In genomic region chr2:54454922-54455583, GRCh38 we compare ENCODE assay signal across 9 cellular contexts.
DNase-seq lines count a peak whose midpoint lies in the region; ATAC-seq and TF ChIP-seq lines count a peak whose summit lies in the region.
"Had no signal": no experiment of that assay in that cellular context is flagged by ENCODE, and none has a peak within 500 bp of the region (broad histone marks: within the 10 kb centered on the region; RNA-seq: fewer than 3 reads in every experiment).

No MANE protein-coding gene starts in this region.

- H3F3A ChIP-seq in OCI-LY1 (ENCODE audit: insufficient read depth, low read length) = no peaks in the 10 kb centered on the region

- TF ChIP-seq CTCF in OCI-LY1 (IDR thresholded peaks at IDR 0.05; ENCODE audit: low read length) = no peak

- H3K9me2 ChIP-seq in OCI-LY1 (ENCODE audit: low read depth, low read length) = no peaks in the 10 kb centered on the region

- H3K27ac ChIP-seq in OCI-LY1 (ENCODE audit: low read depth, low read length, poor library complexity, severe bottlenecking) = no peak overlapping the region
- no peak overlapping the region for H3K27ac ChIP-seq in duodenal mucosa (ENCODE audit: low read depth, low read length)
- H3K27ac ChIP-seq: neutrophil had no signal

- H3K4me2 ChIP-seq in OCI-LY1 (ENCODE audit: low read length) = peak overlapping the region; percentile 85

- DNase-seq in COLO668 (lab: John Stamatoyannopoulos, UW; ENCODE audit: unreplicated experiment) (peak; percentile 35), NCI-H1105 treated with DMSO at 0.1 percent for 48 hours (lab: John Stamatoyannopoulos, UW) (no peak)
- no peak for DNase-seq in activated naive CD4-positive, alpha-beta T cell treated with anti-CD3 and anti-CD28 coated beads, Interleukin-2, amount 50 U/mL, for 16 hours

- no peaks in the 10 kb centered on the region for H3K79me2 ChIP-seq in OCI-LY1 (ENCODE audit: insufficient read depth, low read length)

- H3K36me3 ChIP-seq in OCI-LY1 (ENCODE audit: insufficient read depth, low read length) = no peaks in the 10 kb centered on the region
- H3K36me3 ChIP-seq in duodenal mucosa (ENCODE audit: control insufficient read depth in 1 of 2, insufficient read depth in 2 of 2, low read length in 2 of 2) = no peaks in the 10 kb centered on the region
- no peaks in the 10 kb centered on the region for H3K36me3 ChIP-seq in mucosa of stomach (ENCODE audit: control insufficient read depth, insufficient read depth, low read length)
- H3K36me3 ChIP-seq: neutrophil had no signal

- H3K27me3 ChIP-seq in OCI-LY1 (ENCODE audit: insufficient read depth, low read length) = no peaks in the 10 kb centered on the region; the same call in 1 of the 2 replicates
- peaks cover 31% of the 10 kb centered on the region in 2 donors for H3K27me3 ChIP-seq in duodenal mucosa (ENCODE audit: control insufficient read depth in 1 of 2, insufficient read depth in 2 of 2, low read length in 2 of 2)
- peaks cover 36% of the 10 kb centered on the region for H3K27me3 ChIP-seq in mucosa of stomach (ENCODE audit: control insufficient read depth, insufficient read depth, low read length)

- H3K4me1 ChIP-seq in OCI-LY1 (ENCODE audit: insufficient read depth, low read length, severe bottlenecking) = peaks cover 30% of the 10 kb centered on the region
- H3K4me1 ChIP-seq in duodenal mucosa (ENCODE audit: control insufficient read depth in 1 of 2, insufficient read depth in 2 of 2, low read length in 2 of 2) = peaks cover 0 to 13% of the 10 kb centered on the region in 2 donors
- H3K4me1 ChIP-seq in mucosa of stomach (ENCODE audit: control insufficient read depth, insufficient read depth, low read length) = peaks cover 9% of the 10 kb centered on the region

- ATAC-seq in GM21825 (IDR thresholded peaks at IDR 0.05; ENCODE audit: unreplicated experiment) = no peak
- ATAC-seq in GM18867 (IDR thresholded peaks at IDR 0.05; ENCODE audit: unreplicated experiment) = no peak

- peak overlapping the region; percentile 74 for H3K4me3 ChIP-seq in OCI-LY1 (ENCODE audit: low read depth, low read length, poor library complexity, severe bottlenecking)
- H3K4me3 ChIP-seq in duodenal mucosa (ENCODE audit: low read depth in 1 of 2, low read length in 2 of 2) = peak overlapping the region; percentile 65 to 73
- H3K4me3 ChIP-seq in mucosa of stomach (ENCODE audit: low read length) = peak overlapping the region; percentile 47

- H3K9me3 ChIP-seq in OCI-LY1 (ENCODE audit: low read length) (no peaks in the 10 kb centered on the region), duodenal mucosa (ENCODE audit: control insufficient read depth in 1 of 2, low read length in 2 of 2) (no peaks in the 10 kb centered on the region), mucosa of stomach (ENCODE audit: control insufficient read depth, low read length) (no peaks in the 10 kb centered on the region)
- H3K9me3 ChIP-seq: neutrophil had no signal

- no peak overlapping the region for H2AFZ ChIP-seq in OCI-LY1 (ENCODE audit: low read length)

- no peaks in the 10 kb centered on the region for H4K20me1 ChIP-seq in OCI-LY1 (ENCODE audit: insufficient read depth, low read length)

- H3K9ac ChIP-seq in OCI-LY1 (ENCODE audit: low read length) = no peak overlapping the region
- peak overlapping the region; percentile 43 to 51 for H3K9ac ChIP-seq in duodenal mucosa (ENCODE audit: low read depth in 1 of 2, low read length in 2 of 2)
- no peak overlapping the region for H3K9ac ChIP-seq in mucosa of stomach (ENCODE audit: low read length)

Comparison
In these comparisons a context has a peak if more than half of its experiments do, and no peak if none do; other contexts are left out.
1. H3K9ac ChIP-seq: peak in duodenal mucosa (2 of 2); none in OCI-LY1 (single experiment) and mucosa of stomach (single experiment).
2. Peak in every context shown above with its lines, with median percentiles within 50 percentile points of each other: H3K4me3 ChIP-seq.